Comparison of ENCODE assay signal across 9 cellular contexts in genomic region chr1:160401487-160401805, GRCh38. TPM values are rescaled to one million over a fixed set of nuclear protein-coding genes. Genes with fewer than 3 reads are reported as not detected.
DNase-seq lines count a peak whose midpoint lies in the region; ATAC-seq and TF ChIP-seq lines count a peak whose summit lies in the region.
"Had no signal": no experiment of that assay in that cellular context is flagged by ENCODE, and none has a peak within 500 bp of the region (broad histone marks: within the 10 kb centered on the region; RNA-seq: fewer than 3 reads in every experiment).

No MANE protein-coding gene starts in this region.

- ATAC-seq in GM18517 (IDR thresholded peaks at IDR 0.05; ENCODE audit: unreplicated experiment), result no peak

- intact Hi-C loops in lower leg skin (cut with DNase I; ENCODE audit: low total_unique reads), result no loop called here

- H3K4me1 ChIP-seq in subcutaneous abdominal adipose tissue (ENCODE audit: control insufficient read depth in 5 of 5, insufficient read depth in 5 of 5, low read length in 5 of 5), result peaks cover 0 to 21% (median 14%) of the 10 kb centered on the region in 5 donors

- H3K36me3 ChIP-seq in subcutaneous abdominal adipose tissue (ENCODE audit: control insufficient read depth in 5 of 5, insufficient read depth in 5 of 5, low read length in 5 of 5), result no peaks in the 10 kb centered on the region

- H3K9ac ChIP-seq in subcutaneous abdominal adipose tissue (ENCODE audit: low read length in 5 of 5), result no peak overlapping the region

- H3K9me3 ChIP-seq in subcutaneous abdominal adipose tissue (ENCODE audit: control insufficient read depth in 5 of 5, low read length in 5 of 5), result no peaks in the 10 kb centered on the region

- H3K27ac ChIP-seq in angular gyrus (ENCODE audit: low read depth, low read length) (peak overlapping the region; percentile 11), subcutaneous abdominal adipose tissue (ENCODE audit: low read depth, low read length) (no peak overlapping the region)

- 23 to 39% methylated on average over 7 of the region's 7 CpGs for WGBS in lower leg skin, 2 donors

- TF ChIP-seq CTCF in lower leg skin (IDR thresholded peaks at IDR 0.05), result no peak

- peak in 2 of 3 experiments; percentile 31 to 56 for DNase-seq in NCI-H1417 (lab: John Stamatoyannopoulos, UW)
- no peak for DNase-seq in NCI-H1417 treated with DMSO at 0.1 percent for 48 hours (lab: John Stamatoyannopoulos, UW)
- no peak for DNase-seq in lower leg skin (ENCODE audit: low spot score in 2 of 2)
- DNase-seq in COLO829 (ENCODE audit: low spot score), result no peak
- DNase-seq in activated effector memory CD4-positive, alpha-beta T cell treated with anti-CD3 and anti-CD28 coated beads, Interleukin-2, amount 50 U/mL, for 16 hours, result no peak

- H3K4me3 ChIP-seq in lower leg skin (ENCODE audit: low read depth, poor library complexity, severe bottlenecking), result peak overlapping the region; percentile 76
- peak overlapping the region; percentile 8 to 60 (median 46) for H3K4me3 ChIP-seq in subcutaneous abdominal adipose tissue (ENCODE audit: low read depth in 1 of 5, low read length in 5 of 5)

- H3K27me3 ChIP-seq in subcutaneous abdominal adipose tissue (ENCODE audit: control insufficient read depth in 5 of 5, insufficient read depth in 4 of 5, low read length in 5 of 5), result peaks cover 8 to 27% (median 17%) of the 10 kb centered on the region in 5 donors

- no peak for TF ChIP-seq POLR2A in lower leg skin (IDR thresholded peaks at IDR 0.05)

RNA-seq across cellular contexts. Expression of gene VANGL2, which starts 1.1 kb away (rescaled TPM):
- 10 to 100 TPM; 18.7 to 27.3 (median 24.4) TPM for total RNA-seq in lower leg skin

RNA-seq across cellular contexts. Expression of gene NHLH1, which starts 34.6 kb away (rescaled TPM):
- under 1 TPM in 1 of 4 donors, not detected in 3; 0.10 TPM for total RNA-seq in lower leg skin
- total RNA-seq: A172 had no signal

RNA-seq across cellular contexts. Expression of gene NCSTN, which starts 58.3 kb away (rescaled TPM):
- 10 to 100 TPM; 37.2 to 64.9 (median 48.3) TPM for total RNA-seq in lower leg skin

RNA-seq across cellular contexts. Expression of gene COPA, which starts 58.4 kb away (rescaled TPM):
- total RNA-seq in lower leg skin, result 10 to 100 TPM; 72.3 to 93.6 (median 80.2) TPM

Comparison
In these comparisons a context has a peak if more than half of its experiments do, and no peak if none do; other contexts are left out.
1. DNase-seq: peak in NCI-H1417 (2 of 3); none in NCI-H1417 treated with DMSO at 0.1 percent for 48 hours (single experiment), lower leg skin (0 of 2), COLO829 (single experiment) and activated effector memory CD4-positive, alpha-beta T cell treated with anti-CD3 and anti-CD28 coated beads, Interleukin-2, amount 50 U/mL, for 16 hours (single experiment).